In the genomic region with DNA sequence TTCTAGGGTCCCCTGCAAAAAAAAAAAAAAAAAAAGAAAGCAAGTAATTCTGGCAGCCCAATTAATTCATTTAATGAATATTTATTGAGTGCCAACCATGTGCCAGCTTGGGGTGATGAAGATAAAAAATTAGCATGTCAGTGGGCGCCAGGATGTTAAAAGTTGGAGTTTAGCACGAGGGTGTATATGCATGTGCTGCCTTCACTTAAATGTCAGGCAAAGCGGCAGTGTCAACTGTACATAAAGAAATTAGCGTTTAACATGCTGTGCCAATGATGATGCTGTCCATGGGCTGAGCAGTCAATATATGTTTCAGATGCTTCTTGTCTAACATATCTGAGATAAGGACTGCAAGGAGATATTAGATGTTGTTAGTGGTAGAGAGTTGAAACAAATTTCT, we compare ENCODE assay signal across 27 cellular contexts. TPM values are rescaled to one million over a fixed set of nuclear protein-coding genes. Genes with fewer than 3 reads are reported as not detected.
DNase-seq lines count a peak whose midpoint lies in the region; TF ChIP-seq lines count a peak whose summit lies in the region.
"Had no signal": no experiment of that assay in that cellular context is flagged by ENCODE, and none has a peak within 500 bp of the region (broad histone marks: within the 10 kb centered on the region; RNA-seq: fewer than 3 reads in every experiment).

No MANE protein-coding gene starts in this region.

- H3K4me1 ChIP-seq in vagina (peaks cover 72% of the 10 kb centered on the region), tibial nerve (peaks cover 0 to 68% (median 43%) of the 10 kb centered on the region in 4 donors)
- H3K4me1 ChIP-seq: parathyroid adenoma had no signal

- TF ChIP-seq EP300 in tibial nerve (IDR thresholded peaks at IDR 0.05) = no peak

- H3K36me3 ChIP-seq in SK-N-MC (ENCODE audit: insufficient read depth, low read length) (no peaks in the 10 kb centered on the region), vagina (no peaks in the 10 kb centered on the region), H7 (replicated peaks; ENCODE audit: control insufficient read depth, insufficient read depth, low read length) (no peaks in the 10 kb centered on the region), tibial nerve (no peaks in the 10 kb centered on the region)
- H3K36me3 ChIP-seq: heart right ventricle had no signal

- intact Hi-C loops in vagina (cut with DNase I) = loop anchor here (10.0 kb wide), 1 partner anchor 51 kb away; a partner anchor contains a TSS

- 46 to 53% methylated on average over 4 of the region's 4 CpGs for WGBS in tibial nerve, 2 donors

- H3K9me3 Mint-ChIP-seq in HFFc6 = no peaks in the 10 kb centered on the region
- H3K9me3 Mint-ChIP-seq: activated T-helper 1 cell treated with anti-CD3 and anti-CD28 coated beads, Interleukin-12 subunit alpha, Interleukin-12 subunit beta, Interleukin-2, Interleukin-4 antibody, amounts not matched to agents 30 ng/mL and 10 ng/mL and 1 ng/mL, durations not matched to agents 14 hours and 24 hours and 36 hours; natural killer cell treated with Interleukin-12 subunit alpha and Interleukin-12 subunit beta and Interleukin-15 and Interleukin-18, amount 100 ng/mL, for 72 hours; stimulated activated naive B cell treated with anti-CD40 and anti-IgM and Interleukin-4, amounts not matched to agents 10 μg/mL and 1 μg/mL and 100 μg/mL, for 72 hours; WTC11 had no signal

- peak overlapping the region; percentile 81 for H3K4me3 Mint-ChIP-seq in HFFc6
- H3K4me3 Mint-ChIP-seq: activated CD8-positive, alpha-beta memory T cell treated with anti-CD3 and anti-CD28 coated beads, Interleukin-2, amount 10 ng/mL, durations not matched to agents 7 days and 5 days; activated T-helper 1 cell treated with anti-CD3 and anti-CD28 coated beads, Interleukin-12 subunit alpha, Interleukin-12 subunit beta, Interleukin-2, Interleukin-4 antibody, amounts not matched to agents 30 ng/mL and 10 ng/mL and 1 ng/mL, durations not matched to agents 14 hours and 24 hours and 36 hours; natural killer cell treated with Interleukin-12 subunit alpha and Interleukin-12 subunit beta and Interleukin-15 and Interleukin-18, amount 100 ng/mL, for 72 hours; stimulated activated naive B cell treated with anti-CD40 and anti-IgM and Interleukin-4, amounts not matched to agents 10 μg/mL and 1 μg/mL and 100 μg/mL, for 72 hours; WTC11 had no signal

- H3K27me3 Mint-ChIP-seq in HFFc6 (ENCODE audit: insufficient read depth) = peaks cover 2% of the 10 kb centered on the region; the same call in 1 of the 2 replicates
- H3K27me3 Mint-ChIP-seq: stimulated activated naive B cell treated with anti-CD40 and anti-IgM and Interleukin-4, amounts not matched to agents 10 μg/mL and 1 μg/mL and 100 μg/mL, for 72 hours had no signal

- H3K4me3 ChIP-seq in SK-N-MC (peak overlapping the region; percentile 37; the same call in 1 of the 2 replicates), vagina (no peak overlapping the region), H7 (ENCODE audit: insufficient read depth, low read depth, low read length) (no peak overlapping the region), tibial nerve (no peak overlapping the region)

- H3K27me3 ChIP-seq in vagina = no peaks in the 10 kb centered on the region
- no peaks in the 10 kb centered on the region for H3K27me3 ChIP-seq in H7 (ENCODE audit: control insufficient read depth, insufficient read depth, low read length)
- H3K27me3 ChIP-seq in tibial nerve = no peaks in the 10 kb centered on the region
- H3K27me3 ChIP-seq: heart right ventricle had no signal

- H3K27ac ChIP-seq in SK-N-MC (no peak overlapping the region), vagina (peak overlapping the region; percentile 56), tibial nerve (peak overlapping the region in 1 of 4 donors; percentile 32)
- H3K27ac ChIP-seq: parathyroid adenoma had no signal

- peaks cover 9% of the 10 kb centered on the region for H3K36me3 Mint-ChIP-seq in HFFc6 (ENCODE audit: low read depth)
- H3K36me3 Mint-ChIP-seq: activated CD8-positive, alpha-beta memory T cell treated with anti-CD3 and anti-CD28 coated beads, Interleukin-2, amount 10 ng/mL, durations not matched to agents 7 days and 5 days; natural killer cell treated with Interleukin-12 subunit alpha and Interleukin-12 subunit beta and Interleukin-15 and Interleukin-18, amount 100 ng/mL, for 72 hours; WTC11 had no signal

- peaks cover 83% of the 10 kb centered on the region for H3K4me1 Mint-ChIP-seq in HFFc6 (ENCODE audit: low read depth)
- H3K4me1 Mint-ChIP-seq: activated CD8-positive, alpha-beta memory T cell treated with anti-CD3 and anti-CD28 coated beads, Interleukin-2, amount 10 ng/mL, durations not matched to agents 7 days and 5 days had no signal

- DNase-seq in HFFc6 = no peak
- DNase-seq in SK-N-MC (ENCODE audit: low read depth, low spot score) = no peak
- DNase-seq in globus pallidus (ENCODE audit: low spot score) = peak; percentile 26
- DNase-seq in vagina (ENCODE audit: extremely low spot score in 2 of 2) = no peak
- no peak for DNase-seq in H7
- DNase-seq in amniotic stem cell (lab: John Stamatoyannopoulos, UW) = no peak
- DNase-seq in tibial nerve (ENCODE audit: low spot score in 2 of 2) = no peak
- DNase-seq: activated CD4-positive, alpha-beta T cell treated with anti-CD3 and anti-CD28 coated beads, Interleukin-2, amount 50 U/mL, for 1 hour; activated CD8-positive, alpha-beta memory T cell treated with anti-CD3 and anti-CD28 coated beads, Interleukin-2, amount 10 ng/mL, durations not matched to agents 7 days and 5 days; activated naive CD4-positive, alpha-beta T cell treated with anti-CD3 and anti-CD28 coated beads, Interleukin-2, amount 50 U/mL, for 16 hours; central memory CD4-positive, alpha-beta T cell; DMS53; GDM1; GOT3; heart right ventricle; left ventricle myocardium superior; NCI-H1436; NCI-H226; right cardiac atrium; stimulated activated CD4-positive, alpha-beta T cell treated with anti-CD3 and anti-CD28 coated beads, Interleukin-12 subunit alpha, Interleukin-12 subunit beta, amount 100 ng/mL, for 4 hours; stimulated activated CD4-positive, alpha-beta T cell treated with anti-CD3 and anti-CD28 coated beads, Interleukin-4, amount 100 ng/mL, for 24 hours; stimulated activated naive B cell treated with anti-CD40 and anti-IgM and Interleukin-4, amounts not matched to agents 10 μg/mL and 1 μg/mL and 100 μg/mL, for 72 hours; T1000 had no signal

- no peak for TF ChIP-seq CTCF in HFFc6 (IDR thresholded peaks at IDR 0.05)
- no peak for TF ChIP-seq CTCF in vagina (IDR thresholded peaks at IDR 0.05)
- TF ChIP-seq CTCF in tibial nerve (IDR thresholded peaks at IDR 0.05) = no peak

- H3K27ac Mint-ChIP-seq in HFFc6 = peak overlapping the region; percentile 90
- H3K27ac Mint-ChIP-seq: activated CD8-positive, alpha-beta memory T cell treated with anti-CD3 and anti-CD28 coated beads, Interleukin-2, amount 10 ng/mL, durations not matched to agents 7 days and 5 days; activated T-helper 1 cell treated with anti-CD3 and anti-CD28 coated beads, Interleukin-12 subunit alpha, Interleukin-12 subunit beta, Interleukin-2, Interleukin-4 antibody, amounts not matched to agents 30 ng/mL and 10 ng/mL and 1 ng/mL, durations not matched to agents 14 hours and 24 hours and 36 hours; natural killer cell treated with Interleukin-12 subunit alpha and Interleukin-12 subunit beta and Interleukin-15 and Interleukin-18, amount 100 ng/mL, for 72 hours; stimulated activated naive B cell treated with anti-CD40 and anti-IgM and Interleukin-4, amounts not matched to agents 10 μg/mL and 1 μg/mL and 100 μg/mL, for 72 hours had no signal

- H3K9me3 ChIP-seq in SK-N-MC (ENCODE audit: low read depth, low read length) (no peaks in the 10 kb centered on the region), vagina (no peaks in the 10 kb centered on the region), tibial nerve (no peaks in the 10 kb centered on the region)
- H3K9me3 ChIP-seq: heart right ventricle had no signal

- no peak overlapping the region for H3K9ac ChIP-seq in SK-N-MC (ENCODE audit: insufficient read length)
- H3K9ac ChIP-seq: parathyroid adenoma had no signal

- TF ChIP-seq POLR2A in vagina (IDR thresholded peaks at IDR 0.05) (no peak), tibial nerve (IDR thresholded peaks at IDR 0.05) (no peak)

RNA-seq across cellular contexts. Expression of a gene that starts 49.5 kb away (rescaled TPM):
- total RNA-seq in HFFc6 (2021; fragmentation: NEBNext Ultra II Directional; extraction: Animal tissue kit (Norgen Biotek cat#: 25700)) = 10 to 100 TPM; 31.2 to 37.4 (median 34.3) TPM
- total RNA-seq in vagina (36.3 TPM), tibial nerve (10 to 100 TPM; 28.2 to 38.0 (median 31.7) TPM)
- total RNA-seq in H7 (2014; rRNA removed; shearing (Covaris generic)) = 5.2 TPM in 2 replicates
- total RNA-seq: natural killer cell treated with Interleukin-12 subunit alpha and Interleukin-12 subunit beta and Interleukin-15 and Interleukin-18, amount 100 ng/mL, for 72 hours had no signal
